In genomic region chr2:189022492-189022891, GRCh38 we compare ENCODE assay signal across 16 cellular contexts. TPM values are rescaled to one million over a fixed set of nuclear protein-coding genes. Genes with fewer than 3 reads are reported as not detected.
A peak's percentile ranks its signal among the peaks of the same experiment; 100 is the strongest.
DNase-seq lines count a peak whose midpoint lies in the region; ATAC-seq and TF ChIP-seq lines count a peak whose summit lies in the region.
"Had no signal": no experiment of that assay in that cellular context is flagged by ENCODE, and none has a peak within 500 bp of the region (broad histone marks: within the 10 kb centered on the region; RNA-seq: fewer than 3 reads in every experiment).

No MANE protein-coding gene starts in this region.

- H3K4me2 ChIP-seq in skeletal muscle satellite cell (ENCODE audit: low read length): peak overlapping the region; percentile 21
- H3K4me2 ChIP-seq: BLaER1 treated with 17β-estradiol and CSF1 and Interleukin-3, amounts not matched to agents 10 nM and 100 nM; KMS-11 had no signal

- H3K4me1 ChIP-seq in ascending aorta (peaks cover 3 to 16% of the 10 kb centered on the region in 2 donors), heart left ventricle (peaks cover 0 to 9% (median 0%) of the 10 kb centered on the region in 12 donors), skeletal muscle satellite cell (ENCODE audit: control insufficient read depth, insufficient read depth, low read length) (peaks cover 42% of the 10 kb centered on the region)
- H3K4me1 ChIP-seq: BLaER1 treated with 17β-estradiol and CSF1 and Interleukin-3, amounts not matched to agents 10 nM and 100 nM; body of pancreas; spleen had no signal

- no peaks in the 10 kb centered on the region for H3K36me3 ChIP-seq in ascending aorta
- H3K36me3 ChIP-seq in heart left ventricle: no peaks in the 10 kb centered on the region
- no peaks in the 10 kb centered on the region for H3K36me3 ChIP-seq in skeletal muscle satellite cell (ENCODE audit: insufficient read depth, low read length)
- H3K36me3 ChIP-seq: BLaER1 treated with 17β-estradiol and CSF1 and Interleukin-3, amounts not matched to agents 10 nM and 100 nM; spleen had no signal

- H3K4me3 ChIP-seq in ascending aorta (no peak overlapping the region), heart left ventricle (peak overlapping the region in 1 of 12 donors; percentile 6), skeletal muscle satellite cell (ENCODE audit: low read length) (no peak overlapping the region)
- H3K4me3 ChIP-seq: BLaER1 treated with 17β-estradiol and CSF1 and Interleukin-3, amounts not matched to agents 10 nM and 100 nM; body of pancreas; spleen had no signal

- ATAC-seq in heart left ventricle (peak; percentile 60 to 72 (median 64)), GM21825 (IDR thresholded peaks at IDR 0.05; ENCODE audit: unreplicated experiment) (no peak)

- intact Hi-C loops in ascending aorta (cut with DNase I) (no loop called here), heart left ventricle (cut with DNase I) (no loop called here)

- peak; percentile 88 for DNase-seq in AG09319 (ENCODE audit: extremely low read depth, low read depth)
- DNase-seq in ascending aorta (ENCODE audit: low spot score in 2 of 2): no peak
- DNase-seq in heart left ventricle: no peak
- DNase-seq in activated gamma-delta T cell treated with Interleukin-2 at 50 U/mL for 16 hours: no peak
- DNase-seq in mucosa of gallbladder (ENCODE audit: low spot score): no peak
- DNase-seq in putamen (ENCODE audit: low spot score): no peak
- DNase-seq: activated CD4-positive, alpha-beta T cell treated with anti-CD3 and anti-CD28 coated beads for 4 hours; naive B cell; NCI-H2029 treated with DMSO at 0.1 percent for 48 hours; NK-92 treated with Interleukin-12 subunit alpha and Interleukin-12 subunit beta, amount 100 ng/mL, for 24 hours; spleen had no signal

- H3K9ac ChIP-seq in skeletal muscle satellite cell (ENCODE audit: low read depth, low read length): no peak overlapping the region
- H3K9ac ChIP-seq: BLaER1 treated with 17β-estradiol and CSF1 and Interleukin-3, amounts not matched to agents 10 nM and 100 nM; KMS-11 had no signal

- TF ChIP-seq CTCF in AG09319 (IDR thresholded peaks at IDR 0.05; ENCODE audit: low read depth, low read length) (no peak), ascending aorta (IDR thresholded peaks at IDR 0.05) (no peak), heart left ventricle (IDR thresholded peaks at IDR 0.05) (no peak)

- WGBS in heart left ventricle, 4 donors: 58 to 77% (median 64%) methylated on average over 3 of the region's 3 CpGs

- peak overlapping the region; percentile 80 to 81 for H3K27ac ChIP-seq in ascending aorta
- H3K27ac ChIP-seq in heart left ventricle: peak overlapping the region; percentile 35 to 75 (median 60)
- H3K27ac ChIP-seq: BLaER1 treated with 17β-estradiol and CSF1 and Interleukin-3, amounts not matched to agents 10 nM and 100 nM; KMS-11; spleen had no signal

- H3K27me3 ChIP-seq in ascending aorta: no peaks in the 10 kb centered on the region
- H3K27me3 ChIP-seq in heart left ventricle: no peaks in the 10 kb centered on the region
- H3K27me3 ChIP-seq in skeletal muscle satellite cell (ENCODE audit: control insufficient read depth, insufficient read depth, low read length): no peaks in the 10 kb centered on the region
- H3K27me3 ChIP-seq: BLaER1 treated with 17β-estradiol and CSF1 and Interleukin-3, amounts not matched to agents 10 nM and 100 nM; body of pancreas; spleen had no signal

- H3K9me3 ChIP-seq in ascending aorta: no peaks in the 10 kb centered on the region
- no peaks in the 10 kb centered on the region for H3K9me3 ChIP-seq in heart left ventricle
- H3K9me3 ChIP-seq in skeletal muscle satellite cell (replicated peaks; ENCODE audit: low read length): no peaks in the 10 kb centered on the region
- H3K9me3 ChIP-seq: BLaER1 treated with 17β-estradiol and CSF1 and Interleukin-3, amounts not matched to agents 10 nM and 100 nM; body of pancreas; spleen had no signal

- TF ChIP-seq POLR2A in heart left ventricle (IDR thresholded peaks at IDR 0.05): no peak

RNA-seq across cellular contexts. Expression of gene COL3A1, which starts 48.3 kb away (rescaled TPM):
- total RNA-seq in ascending aorta: 411 TPM
- 1,000 to 10,000 TPM in 1 of 9 donors, 100 to 1,000 TPM in 3, 10 to 100 TPM in 5; 34.5 to 1,075 (median 97.4) TPM for total RNA-seq in heart left ventricle
- polyA plus RNA-seq in heart left ventricle: 100 to 1,000 TPM in 1 of 2 donors, 10 to 100 TPM in 1; 17.6 to 241 TPM
- total RNA-seq in skeletal muscle satellite cell (2012; rRNA removed): 609 and 867 TPM in 2 replicates
- total RNA-seq in mucosa of gallbladder: 371 TPM
